In the genomic region with DNA sequence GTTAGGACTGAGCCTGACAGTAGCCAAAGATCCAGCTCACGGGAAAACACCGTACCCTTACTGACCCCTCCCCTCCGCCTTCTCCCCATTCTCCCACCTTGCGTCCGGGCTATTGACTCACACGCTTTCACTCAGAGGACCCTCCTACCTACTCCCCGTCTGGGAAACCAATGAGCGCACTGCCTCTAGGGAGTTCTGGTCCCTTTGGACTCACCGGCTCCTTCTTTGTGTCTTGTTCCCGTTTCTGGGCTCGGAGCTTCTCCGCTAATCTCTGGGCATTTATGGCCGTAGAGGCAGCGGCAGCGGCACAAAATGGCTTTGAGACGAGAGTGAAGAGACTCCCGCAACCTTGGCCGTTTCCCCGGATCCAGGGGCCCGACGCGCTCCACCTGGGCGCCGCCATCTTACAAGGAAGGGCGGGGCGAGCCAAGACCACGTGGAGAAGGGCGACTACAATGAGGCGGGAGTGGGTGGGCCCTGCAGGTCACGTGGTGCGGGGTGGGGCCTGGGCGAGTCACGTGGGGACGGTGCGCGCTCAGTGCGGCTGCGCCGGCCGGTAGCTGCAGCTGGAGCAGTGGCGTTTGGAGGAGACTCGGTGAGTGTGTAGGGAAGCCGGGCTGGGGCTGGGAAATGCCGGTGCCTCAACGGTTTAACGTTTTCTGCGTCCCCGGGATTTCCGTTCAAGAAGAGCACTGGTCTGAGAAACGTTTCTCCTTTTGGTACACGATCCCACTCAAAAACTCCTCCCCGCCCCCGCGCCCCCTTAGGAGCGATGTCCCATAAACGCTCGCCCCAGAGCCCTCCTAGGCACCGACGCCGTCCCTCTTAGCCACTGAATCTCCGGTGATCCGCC, we compare ENCODE assay signal across 8 cellular contexts. TPM values are rescaled to one million over a fixed set of nuclear protein-coding genes. Genes with fewer than 3 reads are reported as not detected.
DNase-seq lines count a peak whose midpoint lies in the region; ATAC-seq and TF ChIP-seq lines count a peak whose summit lies in the region.

FAM118B (plus strand) TSS at position 547 of the 853 bp plus-strand sequence. CDS start 23,220 bp downstream, outside the sequence.
A gene with protein sequence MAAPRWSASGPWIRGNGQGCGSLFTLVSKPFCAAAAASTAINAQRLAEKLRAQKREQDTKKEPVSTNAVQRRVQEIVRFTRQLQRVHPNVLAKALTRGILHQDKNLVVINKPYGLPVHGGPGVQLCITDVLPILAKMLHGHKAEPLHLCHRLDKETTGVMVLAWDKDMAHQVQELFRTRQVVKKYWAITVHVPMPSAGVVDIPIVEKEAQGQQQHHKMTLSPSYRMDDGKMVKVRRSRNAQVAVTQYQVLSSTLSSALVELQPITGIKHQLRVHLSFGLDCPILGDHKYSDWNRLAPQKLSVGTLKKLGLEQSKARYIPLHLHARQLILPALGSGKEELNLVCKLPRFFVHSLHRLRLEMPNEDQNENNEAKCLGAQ (minus strand): TSS at position 415 of the 853 bp plus-strand sequence. CDS start 12 bp downstream, at position 403.

- peak; percentile 87 to 99 (median 96) for DNase-seq in C1 segment of cervical spinal cord (lab: John Stamatoyannopoulos, UW)
- DNase-seq in NCI-H526 treated with DMSO at 0.1 percent for 48 hours (lab: John Stamatoyannopoulos, UW), result peak; percentile 99
- peak; percentile 100 for DNase-seq in activated CD4-positive, alpha-beta T cell treated with anti-CD3 and anti-CD28 coated beads, Interleukin-2, amount 10 ng/mL, durations not matched to agents 24 days and 14 days
- DNase-seq in coronary artery (ENCODE audit: low spot score), result peak; percentile 98
- DNase-seq in left kidney (ENCODE audit: low read depth, low spot score), result peak; percentile 99
- DNase-seq in stimulated activated CD4-positive, alpha-beta T cell treated with anti-CD3 and anti-CD28 coated beads, Interleukin-1b, Interleukin-23, amount 100 ng/mL, for 48 hours, result peak; percentile 98

- ATAC-seq in GM19351 (IDR thresholded peaks at IDR 0.05; ENCODE audit: unreplicated experiment) (peak; percentile 95), HG03520 (IDR thresholded peaks at IDR 0.05; ENCODE audit: unreplicated experiment) (peak; percentile 92)

- peak within 1 kb of the TSS in 1 of 2 donors; percentile 66 for H3K27ac ChIP-seq in coronary artery

- intact Hi-C loops in activated CD4-positive, alpha-beta T cell treated with anti-CD3 and anti-CD28 coated beads, Interleukin-2, amount 10 ng/mL, durations not matched to agents 24 days and 14 days (cut with micrococcal nuclease), result loop anchor here (1.0 to 5.0 kb wide), 8 partner anchors 58 to 639 kb away; partner anchors contain the start of genes DCPS, FOXRED1, HYLS1 and PUS3

- H3K4me3 ChIP-seq in coronary artery, result peak within 1 kb of the TSS; percentile 82

- H3K4me3 Mint-ChIP-seq in activated CD4-positive, alpha-beta T cell treated with anti-CD3 and anti-CD28 coated beads, Interleukin-2, amount 10 ng/mL, durations not matched to agents 24 days and 14 days, result peak within 1 kb of the TSS; percentile 100

- no peak for TF ChIP-seq CTCF in coronary artery (IDR thresholded peaks at IDR 0.05)

- peaks cover 7% of the 10 kb centered on the region for H3K27me3 Mint-ChIP-seq in activated CD4-positive, alpha-beta T cell treated with anti-CD3 and anti-CD28 coated beads, Interleukin-2, amount 10 ng/mL, durations not matched to agents 24 days and 14 days

- peaks cover 32% of the 10 kb centered on the region for H3K4me1 Mint-ChIP-seq in activated CD4-positive, alpha-beta T cell treated with anti-CD3 and anti-CD28 coated beads, Interleukin-2, amount 10 ng/mL, durations not matched to agents 24 days and 14 days

- H3K9me3 Mint-ChIP-seq in activated CD4-positive, alpha-beta T cell treated with anti-CD3 and anti-CD28 coated beads, Interleukin-2, amount 10 ng/mL, durations not matched to agents 24 days and 14 days, result no peaks in the 10 kb centered on the region

- H3K36me3 Mint-ChIP-seq in activated CD4-positive, alpha-beta T cell treated with anti-CD3 and anti-CD28 coated beads, Interleukin-2, amount 10 ng/mL, durations not matched to agents 24 days and 14 days (ENCODE audit: low read depth), result peaks cover 23% of the 10 kb centered on the region

- peak within 1 kb of the TSS; percentile 97 for H3K27ac Mint-ChIP-seq in activated CD4-positive, alpha-beta T cell treated with anti-CD3 and anti-CD28 coated beads, Interleukin-2, amount 10 ng/mL, durations not matched to agents 24 days and 14 days

RNA-seq across cellular contexts. Expression of gene FAM118B, which starts in this region (rescaled TPM):
- total RNA-seq in activated CD4-positive, alpha-beta T cell treated with anti-CD3 and anti-CD28 coated beads, Interleukin-2, amount 10 ng/mL, durations not matched to agents 24 days and 14 days, result 12.8 and 14.2 TPM in 2 replicates

RNA-seq across cellular contexts. Expression of the second gene that starts in this region (rescaled TPM):
- 48.6 and 51.1 TPM in 2 replicates for total RNA-seq in activated CD4-positive, alpha-beta T cell treated with anti-CD3 and anti-CD28 coated beads, Interleukin-2, amount 10 ng/mL, durations not matched to agents 24 days and 14 days
